Comparison of ENCODE assay signal across 17 cellular contexts in genomic region chr10:33209777-33210176, GRCh38.
"Had no signal": no experiment of that assay in that cellular context is flagged by ENCODE, and none has a peak within 500 bp of the region (broad histone marks: within the 10 kb centered on the region; RNA-seq: fewer than 3 reads in every experiment).

No MANE protein-coding gene starts in this region.

- H3K27me3 ChIP-seq: heart left ventricle, ovary, stomach had no signal

- H3K36me3 ChIP-seq: ovary, thoracic aorta had no signal

- FAIRE-seq: frontal cortex, islet of Langerhans, small intestine had no signal

- H3K9me3 ChIP-seq: heart left ventricle, ovary, stomach, thoracic aorta had no signal

- H3K4me3 ChIP-seq: coronary artery, heart left ventricle, ovary, stomach, thoracic aorta had no signal

- DNase-seq: effector CD4-positive, alpha-beta T cell; heart left ventricle; hypothalamus; kidney glomerular epithelial cell; natural killer cell; ovary; right cardiac atrium; small intestine; stimulated activated CD4-positive, alpha-beta T cell treated with anti-CD3 and anti-CD28 coated beads, Interleukin-12 subunit alpha, Interleukin-12 subunit beta, amount 100 ng/mL, for 4 hours; stimulated activated naive CD4-positive, alpha-beta T cell; stomach; substantia nigra; trophoblast cell had no signal

- H3K27ac ChIP-seq: coronary artery, ovary, stomach, thoracic aorta had no signal
